ENCODE assay signal across 1 cellular context in genomic region chr15:66789029-66790025, GRCh38.
TF ChIP-seq lines count a peak whose summit lies in the region.

No MANE protein-coding gene starts in this region.

TF ChIP-seq in WTC11, 78 proteins besides CTCF, POLR2A, EP300 and RAD21 (continued from another document):
- no peak for TF ChIP-seq IRF1 (CRISPR knock-in tag; IDR thresholded peaks at IDR 0.05)
- TF ChIP-seq MLX (CRISPR knock-in tag; IDR thresholded peaks at IDR 0.05) = no peak
- no peak for TF ChIP-seq SMAD3 (CRISPR knock-in tag; IDR thresholded peaks at IDR 0.05; ENCODE audit: borderline replicate concordance)
- TF ChIP-seq ZMAT4 (CRISPR knock-in tag; IDR thresholded peaks at IDR 0.05) = no peak
- no peak for TF ChIP-seq TEAD4 (CRISPR knock-in tag; IDR thresholded peaks at IDR 0.05)
